ENCODE assay signal across 23 cellular contexts in the genomic region with DNA sequence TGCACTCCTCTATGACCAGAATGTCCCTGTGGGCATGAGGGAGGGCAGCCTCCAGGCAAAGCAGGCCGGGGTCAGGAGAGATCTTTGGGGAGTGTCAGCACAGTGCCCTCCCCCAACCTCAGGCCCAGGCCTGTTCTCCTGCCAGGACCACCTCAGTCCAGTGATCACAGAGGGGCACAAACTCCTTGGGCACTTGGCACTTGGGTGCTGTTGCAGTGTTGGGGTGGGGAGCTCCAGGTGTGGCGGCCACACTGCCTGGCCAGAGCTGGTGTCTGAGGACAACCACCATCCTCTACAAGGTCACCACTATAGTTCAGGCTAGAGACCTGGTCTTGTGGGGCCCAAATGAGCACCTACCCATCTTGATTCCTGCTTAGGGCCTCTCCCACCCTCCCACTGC. TPM values are rescaled to one million over a fixed set of nuclear protein-coding genes. Genes with fewer than 3 reads are reported as not detected.
DNase-seq lines count a peak whose midpoint lies in the region; ATAC-seq and TF ChIP-seq lines count a peak whose summit lies in the region.
"Had no signal": no experiment of that assay in that cellular context is flagged by ENCODE, and none has a peak within 500 bp of the region (broad histone marks: within the 10 kb centered on the region; RNA-seq: fewer than 3 reads in every experiment).

No MANE protein-coding gene starts in this region.

- H3K4me1 Mint-ChIP-seq in stimulated activated effector memory CD8-positive, alpha-beta T cell treated with anti-CD3 and anti-CD28 coated beads, Interleukin-12 subunit alpha, Interleukin-12 subunit beta, amount 100 ng/mL, for 72 hours: peaks cover 34% of the 10 kb centered on the region
- H3K4me1 Mint-ChIP-seq in immature natural killer cell: peaks cover 12 to 16% of the 10 kb centered on the region in 2 donors
- H3K4me1 Mint-ChIP-seq: CD14-positive monocyte had no signal

- no peaks in the 10 kb centered on the region for H3K9me3 ChIP-seq in DND-41 (ENCODE audit: insufficient read depth, low read length, severe bottlenecking)
- no peaks in the 10 kb centered on the region for H3K9me3 ChIP-seq in lower lobe of right lung

- no peak for DNase-seq in DND-41
- DNase-seq in lower lobe of right lung: peak; percentile 18
- DNase-seq in stimulated activated effector memory CD8-positive, alpha-beta T cell treated with anti-CD3 and anti-CD28 coated beads, Interleukin-12 subunit alpha, Interleukin-12 subunit beta, amount 100 ng/mL, for 72 hours (ENCODE audit: low spot score in 2 of 2): no peak
- no peak for DNase-seq in NCI-H526 treated with DMSO at 0.1 percent for 48 hours (lab: John Stamatoyannopoulos, UW)
- no peak for DNase-seq in epidermal melanocyte (ENCODE audit: insufficient read length, low spot score)
- DNase-seq in immature natural killer cell: no peak
- DNase-seq: Calu3; CD8-positive, alpha-beta memory T cell; DMS79 treated with DMSO at 0.1 percent for 48 hours; Karpas-422; NCI-H1092; NCI-H1436; NCI-H187; NCI-H2081 treated with DMSO at 0.1 percent for 48 hours; NCI-H2171; NCI-H524; NCI-H774; SIG-M5 had no signal

- no peak overlapping the region for H2AFZ ChIP-seq in DND-41 (ENCODE audit: low read depth, low read length)

- H3K27ac ChIP-seq in DND-41 (ENCODE audit: low read length): peak overlapping the region; percentile 62
- peak overlapping the region; percentile 95; the same call in 1 of the 2 replicates for H3K27ac ChIP-seq in VCaP
- H3K27ac ChIP-seq in lower lobe of right lung: no peak overlapping the region
- H3K27ac ChIP-seq: SK-N-MC had no signal

- no peak overlapping the region for H3K4me3 Mint-ChIP-seq in stimulated activated effector memory CD8-positive, alpha-beta T cell treated with anti-CD3 and anti-CD28 coated beads, Interleukin-12 subunit alpha, Interleukin-12 subunit beta, amount 100 ng/mL, for 72 hours
- no peak overlapping the region for H3K4me3 Mint-ChIP-seq in immature natural killer cell
- H3K4me3 Mint-ChIP-seq: CD14-positive monocyte had no signal

- peak overlapping the region; percentile 59 for H3K27ac Mint-ChIP-seq in stimulated activated effector memory CD8-positive, alpha-beta T cell treated with anti-CD3 and anti-CD28 coated beads, Interleukin-12 subunit alpha, Interleukin-12 subunit beta, amount 100 ng/mL, for 72 hours
- H3K27ac Mint-ChIP-seq in immature natural killer cell: no peak overlapping the region
- H3K27ac Mint-ChIP-seq: CD14-positive monocyte had no signal

- TF ChIP-seq CTCF in DND-41 (IDR thresholded peaks at IDR 0.05; ENCODE audit: borderline replicate concordance, extremely low read depth, low read length, poor library complexity, severe bottlenecking) (no peak), VCaP (conservative IDR thresholded peaks at IDR 0.05) (no peak), lower lobe of right lung (IDR thresholded peaks at IDR 0.05) (no peak)

- no peaks in the 10 kb centered on the region for H3K36me3 ChIP-seq in DND-41 (ENCODE audit: insufficient read depth, low read length)
- no peaks in the 10 kb centered on the region for H3K36me3 ChIP-seq in lower lobe of right lung

- H3K27me3 Mint-ChIP-seq in immature natural killer cell (ENCODE audit: low read depth in 3 of 3): peaks cover 0 to 2% (median 0%) of the 10 kb centered on the region in 3 donors

- H3K27me3 ChIP-seq in DND-41 (ENCODE audit: insufficient read depth, low read length, poor library complexity) (no peaks in the 10 kb centered on the region), lower lobe of right lung (ENCODE audit: low read depth) (no peaks in the 10 kb centered on the region)

- no peaks in the 10 kb centered on the region for H3K9me3 Mint-ChIP-seq in stimulated activated effector memory CD8-positive, alpha-beta T cell treated with anti-CD3 and anti-CD28 coated beads, Interleukin-12 subunit alpha, Interleukin-12 subunit beta, amount 100 ng/mL, for 72 hours
- no peaks in the 10 kb centered on the region for H3K9me3 Mint-ChIP-seq in immature natural killer cell
- H3K9me3 Mint-ChIP-seq: CD8-positive, alpha-beta memory T cell had no signal

- no peaks in the 10 kb centered on the region for H3K79me2 ChIP-seq in DND-41 (ENCODE audit: insufficient read depth, low read length)

- intact Hi-C loops in lower lobe of right lung (cut with DNase I): no loop called here

- H3K4me1 ChIP-seq in DND-41 (ENCODE audit: insufficient read depth, low read length): peaks cover 45% of the 10 kb centered on the region
- H3K4me1 ChIP-seq in lower lobe of right lung: peaks cover 15% of the 10 kb centered on the region

- H3K4me2 ChIP-seq in DND-41 (ENCODE audit: insufficient read depth, low read length): no peak overlapping the region

- H3K4me3 ChIP-seq in DND-41 (ENCODE audit: low read depth in 1 of 2, low read length in 2 of 2) (no peak overlapping the region), lower lobe of right lung (no peak overlapping the region)
- H3K4me3 ChIP-seq: SK-N-MC had no signal

- H3K9ac ChIP-seq in DND-41 (ENCODE audit: low read depth, low read length): no peak overlapping the region

- H4K20me1 ChIP-seq in DND-41 (ENCODE audit: insufficient read depth, low read length): no peaks in the 10 kb centered on the region

- H3K36me3 Mint-ChIP-seq in stimulated activated effector memory CD8-positive, alpha-beta T cell treated with anti-CD3 and anti-CD28 coated beads, Interleukin-12 subunit alpha, Interleukin-12 subunit beta, amount 100 ng/mL, for 72 hours: no peaks in the 10 kb centered on the region
- no peaks in the 10 kb centered on the region for H3K36me3 Mint-ChIP-seq in immature natural killer cell
- H3K36me3 Mint-ChIP-seq: CD14-positive monocyte had no signal

- ATAC-seq in DND-41 (ENCODE audit: insufficient read depth, low read depth) (no peak), lower lobe of right lung (no peak)
- no peak for ATAC-seq in stimulated activated effector memory CD8-positive, alpha-beta T cell treated with anti-CD3 and anti-CD28 coated beads, Interleukin-12 subunit alpha, Interleukin-12 subunit beta, amount 100 ng/mL, for 72 hours
- ATAC-seq: HCT116, HepG2 had no signal

RNA-seq across cellular contexts. Expression of a gene that starts 37.2 kb away (rescaled TPM):
- total RNA-seq in lower lobe of right lung: 3.6 TPM
- polyA plus RNA-seq in immature natural killer cell: 1 to 10 TPM; 4.2 to 9.8 (median 7.5) TPM
